In the genomic region with DNA sequence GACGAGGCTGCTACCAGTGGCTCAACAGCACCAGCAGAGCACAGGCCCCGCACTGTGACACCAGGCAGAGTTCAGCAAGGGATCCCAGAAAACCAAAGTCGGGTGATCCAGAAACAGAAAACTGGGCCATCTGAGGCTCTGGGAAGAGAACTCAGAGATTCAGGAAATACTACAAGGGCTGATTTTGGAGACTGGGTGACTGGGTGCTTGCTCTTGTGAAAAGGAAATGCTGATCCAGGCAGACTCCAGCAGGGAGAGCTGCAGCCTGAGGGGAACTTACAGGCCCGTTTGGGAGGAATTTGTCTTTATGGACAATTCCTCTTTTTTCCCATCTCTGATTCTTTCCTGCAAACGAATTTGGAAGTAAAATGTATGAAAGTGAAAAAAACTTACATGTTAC, we compare ENCODE assay signal across 14 cellular contexts. TPM values are rescaled to one million over a fixed set of nuclear protein-coding genes. Genes with fewer than 3 reads are reported as not detected.
DNase-seq lines count a peak whose midpoint lies in the region; ATAC-seq and TF ChIP-seq lines count a peak whose summit lies in the region.
"Had no signal": no experiment of that assay in that cellular context is flagged by ENCODE, and none has a peak within 500 bp of the region (broad histone marks: within the 10 kb centered on the region; RNA-seq: fewer than 3 reads in every experiment).

No MANE protein-coding gene starts in this region.

- peaks cover 18% of the 10 kb centered on the region for H3K36me3 ChIP-seq in DND-41 (ENCODE audit: insufficient read depth, low read length)
- H3K36me3 ChIP-seq in OCI-LY1 (ENCODE audit: insufficient read depth, low read length), result no peaks in the 10 kb centered on the region
- no peaks in the 10 kb centered on the region for H3K36me3 ChIP-seq in esophagus muscularis mucosa
- no peaks in the 10 kb centered on the region for H3K36me3 ChIP-seq in neural progenitor cell
- H3K36me3 ChIP-seq: Peyer's patch had no signal

- no peaks in the 10 kb centered on the region for H3K27me3 ChIP-seq in DND-41 (ENCODE audit: insufficient read depth, low read length, poor library complexity)
- H3K27me3 ChIP-seq in OCI-LY1 (ENCODE audit: insufficient read depth, low read length), result no peaks in the 10 kb centered on the region
- H3K27me3 ChIP-seq in esophagus muscularis mucosa, result no peaks in the 10 kb centered on the region
- no peaks in the 10 kb centered on the region for H3K27me3 ChIP-seq in neural progenitor cell
- H3K27me3 ChIP-seq: Peyer's patch, spleen had no signal

- H3K27me3 Mint-ChIP-seq in neural progenitor cell (ENCODE audit: insufficient read depth, low read depth), result peaks cover 3% of the 10 kb centered on the region

- H3K27ac ChIP-seq in DND-41 (ENCODE audit: low read length), result peak overlapping the region; percentile 42
- peak overlapping the region; percentile 13 for H3K27ac ChIP-seq in OCI-LY1 (ENCODE audit: low read depth, low read length, poor library complexity, severe bottlenecking)
- H3K27ac ChIP-seq in esophagus muscularis mucosa (replicated peaks in 1 of 4), result peak overlapping the region; percentile 23 to 84 (median 76)
- no peak overlapping the region for H3K27ac ChIP-seq in neural progenitor cell
- H3K27ac ChIP-seq: KMS-11, Peyer's patch, spleen had no signal

- H3K4me3 Mint-ChIP-seq in neural progenitor cell, result no peak overlapping the region

- H2AFZ ChIP-seq in DND-41 (ENCODE audit: low read depth, low read length) (no peak overlapping the region), OCI-LY1 (ENCODE audit: low read length) (no peak overlapping the region), neural progenitor cell (replicated peaks) (no peak overlapping the region)

- H3K36me3 Mint-ChIP-seq in neural progenitor cell, result no peaks in the 10 kb centered on the region

- no peaks in the 10 kb centered on the region for H3F3A ChIP-seq in OCI-LY1 (ENCODE audit: insufficient read depth, low read length)
- H3F3A ChIP-seq in neural progenitor cell (ENCODE audit: low read depth), result peaks cover 4% of the 10 kb centered on the region

- TF ChIP-seq POLR2A in esophagus muscularis mucosa (IDR thresholded peaks at IDR 0.05; ENCODE audit: low read depth), result no peak

- WGBS in esophagus muscularis mucosa, result 51% methylated on average over 5 of the region's 5 CpGs

- TF ChIP-seq CTCF in DND-41 (IDR thresholded peaks at IDR 0.05; ENCODE audit: borderline replicate concordance, extremely low read depth, low read length, poor library complexity, severe bottlenecking) (peak; percentile 16), OCI-LY1 (IDR thresholded peaks at IDR 0.05; ENCODE audit: low read length) (no peak), esophagus muscularis mucosa (IDR thresholded peaks at IDR 0.05) (peak; percentile 29 to 38 (median 31)), neural progenitor cell (IDR thresholded peaks at IDR 0.05) (peak; percentile 18)

- peaks cover 3% of the 10 kb centered on the region; the same call in 1 of the 2 replicates for H4K20me1 ChIP-seq in DND-41 (ENCODE audit: insufficient read depth, low read length)
- H4K20me1 ChIP-seq in OCI-LY1 (ENCODE audit: insufficient read depth, low read length), result no peaks in the 10 kb centered on the region
- peaks cover 73% of the 10 kb centered on the region for H4K20me1 ChIP-seq in neural progenitor cell (ENCODE audit: low read depth)

- H3K4me1 Mint-ChIP-seq in neural progenitor cell, result peaks cover 23% of the 10 kb centered on the region

- H3K4me3 ChIP-seq in DND-41 (ENCODE audit: low read depth in 1 of 2, low read length in 2 of 2) (no peak overlapping the region), OCI-LY1 (ENCODE audit: low read depth, low read length, poor library complexity, severe bottlenecking) (no peak overlapping the region), esophagus muscularis mucosa (no peak overlapping the region), neural progenitor cell (no peak overlapping the region)
- H3K4me3 ChIP-seq: Peyer's patch, spleen had no signal

- no peak overlapping the region; the same call in 1 of the 2 replicates for H3K9ac ChIP-seq in DND-41 (ENCODE audit: low read depth, low read length)
- no peak overlapping the region for H3K9ac ChIP-seq in OCI-LY1 (ENCODE audit: low read length)
- no peak overlapping the region for H3K9ac ChIP-seq in neural progenitor cell
- H3K9ac ChIP-seq: KMS-11 had no signal

- peak overlapping the region; percentile 76 for H3K27ac Mint-ChIP-seq in neural progenitor cell

- no peaks in the 10 kb centered on the region for H3K9me2 ChIP-seq in OCI-LY1 (ENCODE audit: low read depth, low read length)

- ATAC-seq in DND-41 (ENCODE audit: insufficient read depth, low read depth) (no peak), HG02623 (IDR thresholded peaks at IDR 0.05; ENCODE audit: unreplicated experiment) (no peak), HG03159 (IDR thresholded peaks at IDR 0.05; ENCODE audit: unreplicated experiment) (no peak), HG03354 (IDR thresholded peaks at IDR 0.05; ENCODE audit: poor library complexity, severe bottlenecking, unreplicated experiment) (no peak)

- no peaks in the 10 kb centered on the region for H3K9me3 ChIP-seq in DND-41 (ENCODE audit: insufficient read depth, low read length, severe bottlenecking)
- H3K9me3 ChIP-seq in OCI-LY1 (ENCODE audit: low read length), result no peaks in the 10 kb centered on the region
- no peaks in the 10 kb centered on the region for H3K9me3 ChIP-seq in esophagus muscularis mucosa
- H3K9me3 ChIP-seq in neural progenitor cell (ENCODE audit: low read depth), result no peaks in the 10 kb centered on the region
- H3K9me3 ChIP-seq: Caco-2, Peyer's patch, spleen had no signal

- H3K79me2 ChIP-seq in DND-41 (ENCODE audit: insufficient read depth, low read length) (peaks cover 87% of the 10 kb centered on the region), OCI-LY1 (ENCODE audit: insufficient read depth, low read length) (peaks cover 12% of the 10 kb centered on the region; the same call in 1 of the 2 replicates), neural progenitor cell (ENCODE audit: low read depth) (peaks cover 95% of the 10 kb centered on the region)

- no peaks in the 10 kb centered on the region for H3K9me3 Mint-ChIP-seq in neural progenitor cell

- intact Hi-C loops in esophagus muscularis mucosa (cut with DNase I), result no loop called here

- DNase-seq in DND-41, result no peak
- DNase-seq in esophagus muscularis mucosa (ENCODE audit: extremely low spot score), result no peak
- peak; percentile 30 for DNase-seq in neural progenitor cell (ENCODE audit: low spot score)
- DNase-seq in NCI-H524 (lab: John Stamatoyannopoulos, UW), result no peak
- DNase-seq: activated CD8-positive, alpha-beta memory T cell treated with anti-CD3 and anti-CD28 coated beads, Interleukin-2, amount 50 U/mL, for 4 hours; amniotic stem cell; Caco-2; Peyer's patch; spleen had no signal

- H3K4me2 ChIP-seq in DND-41 (ENCODE audit: insufficient read depth, low read length), result no peak overlapping the region
- no peak overlapping the region for H3K4me2 ChIP-seq in OCI-LY1 (ENCODE audit: low read length)
- no peak overlapping the region for H3K4me2 ChIP-seq in neural progenitor cell
- H3K4me2 ChIP-seq: KMS-11 had no signal

- H3K4me1 ChIP-seq in DND-41 (ENCODE audit: insufficient read depth, low read length) (peaks cover 73% of the 10 kb centered on the region), OCI-LY1 (ENCODE audit: insufficient read depth, low read length, severe bottlenecking) (peaks cover 61% of the 10 kb centered on the region), esophagus muscularis mucosa (peaks cover 55 to 96% (median 92%) of the 10 kb centered on the region in 4 donors), neural progenitor cell (peaks cover 7% of the 10 kb centered on the region)
- H3K4me1 ChIP-seq: Caco-2 had no signal

- TF ChIP-seq EP300 in esophagus muscularis mucosa (IDR thresholded peaks at IDR 0.05), result no peak

RNA-seq across cellular contexts. Expression of gene FOXN3, which starts 28.2 kb away (rescaled TPM):
- total RNA-seq in esophagus muscularis mucosa (100 to 1,000 TPM; 114 to 180 (median 145) TPM), neural progenitor cell (ENCODE audit: low replicate concordance) (38.5 and 39.5 TPM in 2 replicates)
